In the genomic region with DNA sequence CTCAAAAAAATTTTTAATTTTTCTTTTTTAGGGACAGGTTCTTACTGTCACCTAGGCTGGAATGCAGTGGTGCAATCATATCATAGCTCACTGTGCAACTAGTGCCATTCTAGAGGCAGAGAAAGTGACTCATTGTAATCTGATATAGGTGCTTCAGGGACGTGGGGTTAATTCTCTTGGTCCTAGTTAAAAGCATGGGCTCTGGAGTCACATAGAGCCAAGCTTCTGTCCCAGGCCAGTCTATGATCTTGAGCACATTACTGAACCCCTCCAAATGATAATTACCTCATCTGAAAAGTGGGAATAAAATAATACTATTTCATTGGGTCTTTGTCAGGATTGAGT, we compare ENCODE assay signal across 10 cellular contexts. TPM values are rescaled to one million over a fixed set of nuclear protein-coding genes. Genes with fewer than 3 reads are reported as not detected.
DNase-seq lines count a peak whose midpoint lies in the region; ATAC-seq and TF ChIP-seq lines count a peak whose summit lies in the region.
"Had no signal": no experiment of that assay in that cellular context is flagged by ENCODE, and none has a peak within 500 bp of the region (broad histone marks: within the 10 kb centered on the region; RNA-seq: fewer than 3 reads in every experiment).

No MANE protein-coding gene starts in this region.

- peaks cover 5% of the 10 kb centered on the region for H3K36me3 Mint-ChIP-seq in nephron progenitor cell (ENCODE audit: low read depth)
- no peaks in the 10 kb centered on the region for H3K36me3 Mint-ChIP-seq in glutamatergic neuron (ENCODE audit: unreplicated experiment)

- H3K9me3 Mint-ChIP-seq in nephron progenitor cell (no peaks in the 10 kb centered on the region), glutamatergic neuron (ENCODE audit: unreplicated experiment) (peaks cover 5% of the 10 kb centered on the region)
- H3K9me3 Mint-ChIP-seq: activated naive CD4-positive, alpha-beta T cell treated with anti-CD3 and anti-CD28 coated beads, Interleukin-2, amount 50 U/mL, for 72 hours had no signal

- H3K4me3 Mint-ChIP-seq in nephron progenitor cell (peak overlapping the region; percentile 93), glutamatergic neuron (ENCODE audit: unreplicated experiment) (no peak overlapping the region)

- no peak overlapping the region for H3K27ac ChIP-seq in aorta (ENCODE audit: low read depth in 1 of 2, low read length in 2 of 2)

- no peak overlapping the region for H3K27ac Mint-ChIP-seq in nephron progenitor cell
- no peak overlapping the region for H3K27ac Mint-ChIP-seq in glutamatergic neuron (ENCODE audit: unreplicated experiment)

- peaks cover 6% of the 10 kb centered on the region for H3K27me3 Mint-ChIP-seq in nephron progenitor cell (ENCODE audit: low read depth, poor library complexity)
- peaks cover 3% of the 10 kb centered on the region for H3K27me3 Mint-ChIP-seq in glutamatergic neuron (ENCODE audit: unreplicated experiment)

- ATAC-seq in aorta (ENCODE audit: low FRiP score) = no peak

- 49 to 54% methylated on average over 1 of the region's 1 CpG for WGBS in aorta, 2 donors

- H3K4me1 Mint-ChIP-seq in nephron progenitor cell = peaks cover 33% of the 10 kb centered on the region
- H3K4me1 Mint-ChIP-seq in glutamatergic neuron (ENCODE audit: low read depth, unreplicated experiment) = peaks cover 9% of the 10 kb centered on the region

- peaks cover 0 to 4% of the 10 kb centered on the region in 2 donors for H3K4me1 ChIP-seq in aorta (ENCODE audit: control insufficient read depth in 1 of 2, insufficient read depth in 2 of 2, low read length in 2 of 2)

- no peaks in the 10 kb centered on the region for H3K27me3 ChIP-seq in aorta (ENCODE audit: control insufficient read depth in 1 of 2, insufficient read depth in 2 of 2, low read length in 1 of 2)

- no peaks in the 10 kb centered on the region for H3K9me3 ChIP-seq in aorta (ENCODE audit: control insufficient read depth, low read length)

- intact Hi-C loops in aorta (cut with DNase I) = no loop called here

- no peak overlapping the region for H3K4me3 ChIP-seq in aorta (ENCODE audit: low read length in 2 of 2)

- DNase-seq in Daoy (ENCODE audit: low read depth) (peak; percentile 67), M059J (ENCODE audit: low read depth) (peak; percentile 86), amniotic stem cell (lab: John Stamatoyannopoulos, UW) (peak; percentile 34), nephron progenitor cell (no peak), aorta (no peak), glutamatergic neuron (no peak), HK-2 (ENCODE audit: unreplicated experiment) (no peak)
- no peak for DNase-seq in stimulated activated CD4-positive, alpha-beta T cell treated with anti-CD3 and anti-CD28 coated beads, Interleukin-1b, Interleukin-23, amount 100 ng/mL, for 48 hours
- DNase-seq: Right ventricle myocardium superior had no signal

- TF ChIP-seq CTCF in nephron progenitor cell (IDR thresholded peaks at IDR 0.05) = no peak
- no peak for TF ChIP-seq CTCF in glutamatergic neuron (IDR thresholded peaks at IDR 0.05; ENCODE audit: partially characterized antibody, unreplicated experiment)

- H3K36me3 ChIP-seq in aorta (ENCODE audit: control insufficient read depth in 1 of 2, insufficient read depth in 2 of 2, low read length in 1 of 2) = peaks cover 0 to 3% of the 10 kb centered on the region in 2 donors

RNA-seq across cellular contexts. Expression of gene ADIPOR1, which starts 1.1 kb away (rescaled TPM):
- 86.9 and 114 TPM in 2 replicates for total RNA-seq in Daoy (2014; rRNA removed; shearing (Covaris generic))
- 149 and 150 TPM in 2 replicates for total RNA-seq in M059J (2014; rRNA removed; shearing (Covaris generic))
- 10 to 100 TPM; 55.2 to 61.3 TPM for total RNA-seq in aorta
- polyA plus RNA-seq in aorta = 10 to 100 TPM; 66.2 to 72.4 TPM
- total RNA-seq in glutamatergic neuron (ENCODE audit: unreplicated experiment) = 48.4 TPM

RNA-seq across cellular contexts. Expression of gene CYB5R1, which starts 7.8 kb away (rescaled TPM):
- 21.6 and 30.0 TPM in 2 replicates for total RNA-seq in Daoy (2014; rRNA removed; shearing (Covaris generic))
- total RNA-seq in M059J (2014; rRNA removed; shearing (Covaris generic)) = 34.8 and 46.5 TPM in 2 replicates
- total RNA-seq in aorta = 10 to 100 TPM; 41.5 to 53.1 TPM
- 10 to 100 TPM; 33.2 to 76.0 TPM for polyA plus RNA-seq in aorta
- total RNA-seq in glutamatergic neuron (ENCODE audit: unreplicated experiment) = 89.1 TPM

RNA-seq across cellular contexts. Expression of gene KLHL12, which starts 32.2 kb away (rescaled TPM):
- total RNA-seq in Daoy (2014; rRNA removed; shearing (Covaris generic)) = 22.4 and 34.8 TPM in 2 replicates
- total RNA-seq in M059J (2014; rRNA removed; shearing (Covaris generic)) = 26.3 and 26.4 TPM in 2 replicates
- total RNA-seq in aorta (10 to 100 TPM; 15.9 to 17.9 TPM), glutamatergic neuron (ENCODE audit: unreplicated experiment) (30.9 TPM)
- polyA plus RNA-seq in aorta = 10 to 100 TPM; 12.6 to 13.6 TPM

RNA-seq across cellular contexts. Expression of gene TMEM183A, which starts 47.9 kb away (rescaled TPM):
- 94.8 and 121 TPM in 2 replicates for total RNA-seq in Daoy (2014; rRNA removed; shearing (Covaris generic))
- total RNA-seq in M059J (2014; rRNA removed; shearing (Covaris generic)) = 84.6 and 99.6 TPM in 2 replicates
- 10 to 100 TPM; 43.9 to 47.7 TPM for total RNA-seq in aorta
- 10 to 100 TPM; 46.9 to 55.7 TPM for polyA plus RNA-seq in aorta
- total RNA-seq in glutamatergic neuron (ENCODE audit: unreplicated experiment) = 61.5 TPM

Comparison
In these comparisons a context has a peak if more than half of its experiments do, and no peak if none do; other contexts are left out.
1. DNase-seq: peak in Daoy (single experiment), M059J (single experiment) and amniotic stem cell (single experiment); none in nephron progenitor cell (single experiment), aorta (0 of 2), glutamatergic neuron (single experiment), HK-2 (single experiment) and stimulated activated CD4-positive, alpha-beta T cell treated with anti-CD3 and anti-CD28 coated beads, Interleukin-1b, Interleukin-23, amount 100 ng/mL, for 48 hours (single experiment).